In the genomic region with DNA sequence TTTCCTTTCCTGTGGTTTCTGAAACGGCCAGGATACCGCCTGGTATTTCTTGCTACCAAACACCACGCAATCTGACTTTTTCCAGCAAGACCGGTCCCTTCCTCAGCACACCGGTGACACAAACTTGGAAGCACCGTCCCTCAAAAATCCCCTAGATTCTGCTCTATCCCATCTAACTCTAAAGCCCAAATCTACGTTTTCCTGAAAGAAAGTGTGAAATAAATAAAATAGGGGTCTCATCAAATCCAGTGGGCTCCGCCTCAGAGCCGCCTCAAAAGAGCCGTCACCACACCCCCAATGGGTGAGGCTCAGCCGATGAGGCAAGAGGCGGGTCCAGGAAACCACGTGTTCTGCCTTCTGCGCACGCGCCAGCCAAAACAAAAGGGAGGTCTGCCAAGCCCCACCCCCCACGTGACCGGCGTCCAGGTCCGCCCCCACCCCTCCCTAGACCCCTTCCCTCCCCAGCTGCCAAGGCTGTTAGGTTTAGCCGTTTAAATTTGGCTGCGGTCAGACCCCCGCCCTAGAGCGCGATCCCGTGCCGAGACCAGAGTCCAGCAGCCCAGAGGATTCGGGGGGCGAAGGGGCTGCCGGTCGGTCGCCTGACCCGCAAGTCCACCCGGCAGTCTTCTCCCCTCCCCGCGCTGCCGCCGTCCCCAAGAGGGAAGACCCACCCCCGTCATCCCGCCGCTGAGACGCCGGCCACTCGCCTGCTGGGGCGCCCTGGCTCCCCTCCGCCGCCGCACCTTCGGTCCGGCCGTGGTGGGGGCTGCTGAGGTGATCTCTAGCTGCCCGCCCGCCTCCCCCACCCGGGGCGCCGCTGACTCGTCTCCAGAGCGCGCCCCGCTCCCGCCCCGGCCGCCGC, we compare ENCODE assay signal across 8 cellular contexts. TPM values are rescaled to one million over a fixed set of nuclear protein-coding genes. Genes with fewer than 3 reads are reported as not detected.
DNase-seq lines count a peak whose midpoint lies in the region; ATAC-seq lines count a peak whose summit lies in the region.

No MANE protein-coding gene starts in this region.

- H3K4me1 Mint-ChIP-seq in activated CD8-positive, alpha-beta memory T cell treated with anti-CD3 and anti-CD28 coated beads, Interleukin-2, amount 10 ng/mL, durations not matched to agents 7 days and 5 days, result peaks cover 24% of the 10 kb centered on the region
- H3K4me1 Mint-ChIP-seq in effector memory CD8-positive, alpha-beta T cell (ENCODE audit: low read depth in 2 of 2), result peaks cover 13 to 25% of the 10 kb centered on the region in 2 donors
- peaks cover 9% of the 10 kb centered on the region for H3K4me1 Mint-ChIP-seq in memory B cell

- peak overlapping the region; percentile 90 for H3K4me3 Mint-ChIP-seq in activated CD8-positive, alpha-beta memory T cell treated with anti-CD3 and anti-CD28 coated beads, Interleukin-2, amount 10 ng/mL, durations not matched to agents 7 days and 5 days
- H3K4me3 Mint-ChIP-seq in effector memory CD8-positive, alpha-beta T cell, result peak overlapping the region; percentile 98 to 100
- peak overlapping the region; percentile 95 for H3K4me3 Mint-ChIP-seq in memory B cell

- H3K9me3 Mint-ChIP-seq in activated CD8-positive, alpha-beta memory T cell treated with anti-CD3 and anti-CD28 coated beads, Interleukin-2, amount 10 ng/mL, durations not matched to agents 7 days and 5 days (ENCODE audit: low read depth), result no peaks in the 10 kb centered on the region
- no peaks in the 10 kb centered on the region for H3K9me3 Mint-ChIP-seq in effector memory CD8-positive, alpha-beta T cell
- peaks cover 2% of the 10 kb centered on the region for H3K9me3 Mint-ChIP-seq in memory B cell

- H3K27me3 Mint-ChIP-seq in activated CD8-positive, alpha-beta memory T cell treated with anti-CD3 and anti-CD28 coated beads, Interleukin-2, amount 10 ng/mL, durations not matched to agents 7 days and 5 days, result peaks cover 30% of the 10 kb centered on the region
- no peaks in the 10 kb centered on the region for H3K27me3 Mint-ChIP-seq in effector memory CD8-positive, alpha-beta T cell
- H3K27me3 Mint-ChIP-seq in memory B cell, result peaks cover 4% of the 10 kb centered on the region

- DNase-seq in COLO829 (ENCODE audit: low spot score), result peak; percentile 89
- peak; percentile 90 for DNase-seq in HT1080 (ENCODE audit: low read depth)
- peak; percentile 88 to 94 for DNase-seq in NOMO-1 (lab: John Stamatoyannopoulos, UW; ENCODE audit: unreplicated experiment in 2 of 2)
- DNase-seq in activated CD8-positive, alpha-beta memory T cell treated with anti-CD3 and anti-CD28 coated beads, Interleukin-2, amount 10 ng/mL, durations not matched to agents 7 days and 5 days, result peak; percentile 98
- peak; percentile 94 to 95 (median 94) for DNase-seq in effector memory CD8-positive, alpha-beta T cell
- DNase-seq in memory B cell (ENCODE audit: low spot score in 2 of 2), result peak; percentile 91 to 96
- DNase-seq in stimulated activated CD8-positive, alpha-beta memory T cell treated with anti-CD3 and anti-CD28 coated beads, Interleukin-12 subunit alpha, Interleukin-12 subunit beta, amount 100 ng/mL, for 1 hour (ENCODE audit: low read depth), result peak; percentile 97

- CTCF ChIA-PET in activated CD8-positive, alpha-beta memory T cell treated with anti-CD3 and anti-CD28 coated beads, Interleukin-2, amount 10 ng/mL, durations not matched to agents 7 days and 5 days (lab: Charles Lee), result interaction anchor here (0.5 kb wide), 1 partner anchor 127 kb away, joined by 4 read pairs; no protein-coding TSS in a partner anchor

- peak overlapping the region; percentile 95 for H3K27ac Mint-ChIP-seq in activated CD8-positive, alpha-beta memory T cell treated with anti-CD3 and anti-CD28 coated beads, Interleukin-2, amount 10 ng/mL, durations not matched to agents 7 days and 5 days
- peak overlapping the region; percentile 96 to 98 for H3K27ac Mint-ChIP-seq in effector memory CD8-positive, alpha-beta T cell
- H3K27ac Mint-ChIP-seq in memory B cell, result peak overlapping the region; percentile 90

- ATAC-seq in GM21367 (IDR thresholded peaks at IDR 0.05; ENCODE audit: unreplicated experiment) (peak; percentile 70), memory B cell (ENCODE audit: low read depth) (peak; percentile 72)
- peak; percentile 78 for ATAC-seq in activated CD8-positive, alpha-beta memory T cell treated with anti-CD3 and anti-CD28 coated beads, Interleukin-2, amount 10 ng/mL, durations not matched to agents 7 days and 5 days
- peak; percentile 68 for ATAC-seq in effector memory CD8-positive, alpha-beta T cell (replicated peaks)

- peaks cover 1% of the 10 kb centered on the region for H3K36me3 Mint-ChIP-seq in activated CD8-positive, alpha-beta memory T cell treated with anti-CD3 and anti-CD28 coated beads, Interleukin-2, amount 10 ng/mL, durations not matched to agents 7 days and 5 days
- H3K36me3 Mint-ChIP-seq in effector memory CD8-positive, alpha-beta T cell (ENCODE audit: insufficient read depth), result peaks cover 21% of the 10 kb centered on the region
- H3K36me3 Mint-ChIP-seq in memory B cell, result no peaks in the 10 kb centered on the region

RNA-seq across cellular contexts. Expression of gene KANSL1L, which starts 0.5 kb away (rescaled TPM):
- total RNA-seq in HT1080 (2014; rRNA removed; shearing (Covaris generic)), result 5.6 and 6.4 TPM in 2 replicates
- 5.8 and 7.1 TPM in 2 replicates for polyA plus RNA-seq in HT1080 (2015; cell fraction: cytosol; rRNA removed)
- 8.8 and 17.2 TPM in 2 replicates for polyA plus RNA-seq in HT1080 (2015; cell fraction: nucleus; rRNA removed)
- 1 to 10 TPM; 4.1 to 5.8 TPM for total RNA-seq in activated CD8-positive, alpha-beta memory T cell treated with anti-CD3 and anti-CD28 coated beads, Interleukin-2, amount 10 ng/mL, durations not matched to agents 7 days and 5 days

RNA-seq across cellular contexts. Expression of gene ACADL, which starts 54.6 kb away (rescaled TPM):
- not detected in 2 replicates for total RNA-seq in HT1080 (2014; rRNA removed; shearing (Covaris generic))
- 0.31 and 0.40 TPM in 2 replicates for polyA plus RNA-seq in HT1080 (2015; cell fraction: cytosol; rRNA removed)
- polyA plus RNA-seq in HT1080 (2015; cell fraction: nucleus; rRNA removed), result 0.58 and 2.7 TPM in 2 replicates
- total RNA-seq in activated CD8-positive, alpha-beta memory T cell treated with anti-CD3 and anti-CD28 coated beads, Interleukin-2, amount 10 ng/mL, durations not matched to agents 7 days and 5 days, result not detected

Comparison
In these comparisons a context has a peak if more than half of its experiments do, and no peak if none do; other contexts are left out.
1. Peak in every context shown above with its lines: DNase-seq and ATAC-seq.